In the genomic region with DNA sequence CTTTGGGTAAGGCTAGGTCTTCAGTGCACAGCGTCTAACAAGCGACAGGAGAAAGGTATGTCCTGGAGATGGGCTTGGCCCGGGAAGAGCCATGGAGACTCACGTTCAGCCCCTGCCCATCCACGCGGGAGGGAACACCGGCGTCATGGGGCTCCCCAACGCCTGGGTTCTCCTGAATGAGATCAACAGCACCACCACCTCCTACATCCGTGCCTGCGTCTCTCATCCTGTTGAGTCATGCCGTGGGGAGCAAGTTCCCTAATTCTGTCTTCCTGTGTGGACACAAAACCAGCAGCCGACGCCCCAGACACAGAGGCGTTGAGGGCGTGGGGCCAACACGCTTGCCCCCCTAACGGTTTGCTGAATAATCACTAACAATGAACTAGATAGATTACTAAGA, we compare ENCODE assay signal across 14 cellular contexts. TPM values are rescaled to one million over a fixed set of nuclear protein-coding genes. Genes with fewer than 3 reads are reported as not detected.
A peak's percentile ranks its signal among the peaks of the same experiment; 100 is the strongest.
DNase-seq lines count a peak whose midpoint lies in the region; ATAC-seq, FAIRE-seq and TF ChIP-seq lines count a peak whose summit lies in the region.
"Had no signal": no experiment of that assay in that cellular context is flagged by ENCODE, and none has a peak within 500 bp of the region (broad histone marks: within the 10 kb centered on the region; RNA-seq: fewer than 3 reads in every experiment).

No MANE protein-coding gene starts in this region.

- no peaks in the 10 kb centered on the region for H4K20me1 ChIP-seq in H1 (replicated peaks in 1 of 2; ENCODE audit: control insufficient read depth in 1 of 2, insufficient read depth in 2 of 2, low read length in 2 of 2)

- no peak overlapping the region for H2BK5ac ChIP-seq in H1 (ENCODE audit: low read depth, low read length)

- no peak overlapping the region for H4K91ac ChIP-seq in H1 (replicated peaks; ENCODE audit: insufficient read length, low read length)

- H3K23ac ChIP-seq in H1 (ENCODE audit: insufficient read length), result no peak overlapping the region

- H3K4ac ChIP-seq in H1 (replicated peaks; ENCODE audit: insufficient read length, low read depth, low read length), result no peak overlapping the region

- FAIRE-seq in H1 (lab: Jason Lieb, UNC), result no peak
- FAIRE-seq: astrocyte had no signal

- H3K79me2 ChIP-seq in H1 (ENCODE audit: control insufficient read depth in 1 of 2, insufficient read depth in 2 of 2, low read length in 2 of 2), result no peaks in the 10 kb centered on the region

- H2AK5ac ChIP-seq in H1 (ENCODE audit: low read depth, low read length), result no peak overlapping the region

- 0 out of 2 replicates have a peak overlapping the region, but pooled peaks have one; percentile 39 for H2BK12ac ChIP-seq in H1 (ENCODE audit: low read depth, low read length)

- no peak overlapping the region for H2BK20ac ChIP-seq in H1 (ENCODE audit: low read length)

- intact Hi-C loops in posterior vena cava (cut with DNase I), result no loop called here

- TF ChIP-seq RAD21 in H1 (IDR thresholded peaks at IDR 0.05 in 1 of 2, conservative IDR thresholded peaks at IDR 0.05 in 1 of 2; ENCODE audit: low read depth in 2 of 2, low read length in 2 of 2), result no peak

- POLR2A ChIA-PET in H1 (lab: Charles Lee; ENCODE audit: partially characterized antibody), result no interaction called here

- H3K14ac ChIP-seq in H1 (ENCODE audit: insufficient read length), result no peak overlapping the region

- no peak for TF ChIP-seq EP300 in H1 (IDR thresholded peaks at IDR 0.05; ENCODE audit: borderline replicate concordance in 1 of 2, low read depth in 2 of 2, low read length in 2 of 2)

- no peak overlapping the region for H3K4me3 ChIP-seq in H1 (ENCODE audit: extremely low read depth in 1 of 4, insufficient read depth in 2 of 4, low read depth in 3 of 4, low read length in 4 of 4)

- H3K79me1 ChIP-seq in H1 (ENCODE audit: low read depth, low read length), result no peaks in the 10 kb centered on the region

- no peak overlapping the region for H2BK15ac ChIP-seq in H1 (ENCODE audit: low read length)

- H3K27me3 ChIP-seq in H1 (replicated peaks in 1 of 4; ENCODE audit: control insufficient read depth in 3 of 4, extremely low read depth in 1 of 4, insufficient read depth in 3 of 4, low read length in 3 of 4), result no peaks in the 10 kb centered on the region

- no peak overlapping the region for H2AFZ ChIP-seq in H1 (ENCODE audit: low read length)

- H3K18ac ChIP-seq in H1 (ENCODE audit: extremely low read depth, low read length), result no peak overlapping the region

- DNase-seq in CD1c-positive myeloid dendritic cell (ENCODE audit: extremely low spot score) (peak; percentile 98), SIG-M5 (lab: John Stamatoyannopoulos, UW) (peak; percentile 31), H1 (ENCODE audit: low read depth in 1 of 2, low spot score in 2 of 2) (no peak), posterior vena cava (ENCODE audit: low spot score) (peak; percentile 90), NCI-H1930 (lab: John Stamatoyannopoulos, UW) (no peak), iPS-NIHi11 (ENCODE audit: low spot score) (no peak)
- DNase-seq: DMS153, NCI-H1048 had no signal

- no peaks in the 10 kb centered on the region for H3K36me3 ChIP-seq in H1 (ENCODE audit: control insufficient read depth in 2 of 4, insufficient read depth in 4 of 4, low read length in 3 of 4)

- H2BK120ac ChIP-seq in H1 (replicated peaks; ENCODE audit: low read depth, low read length), result no peak overlapping the region

- 89% methylated on average over 18 of the region's 18 CpGs; no CpG with 5 or more reads in 1 of the 2 experiments for WGBS in H1 (ENCODE audit: extremely low coverage in 1 of 2, insufficient coverage in 1 of 2, insufficient read length in 1 of 2, insufficient replicate concordance in 2 of 2, low coverage in 1 of 2, low lambda C conversion rate in 2 of 2, missing lambda C conversion rate in 1 of 2), 2 experiments

- TF ChIP-seq CTCF in H1 (IDR thresholded peaks at IDR 0.05; ENCODE audit: control extremely low read depth in 1 of 3, insufficient read depth in 1 of 3, low read depth in 1 of 3, low read length in 3 of 3), result no peak

- ATAC-seq in HG03039 (IDR thresholded peaks at IDR 0.05; ENCODE audit: unreplicated experiment), result no peak
- ATAC-seq in GM18861 (IDR thresholded peaks at IDR 0.05; ENCODE audit: unreplicated experiment), result no peak
- ATAC-seq: SK-N-SH treated with all-trans-retinoic acid at 6 μM for 48 hours had no signal

- CTCF ChIA-PET in H1 (lab: Charles Lee; ENCODE audit: partially characterized antibody), result no interaction called here

- no peaks in the 10 kb centered on the region for H3K4me1 ChIP-seq in H1 (replicated peaks in 1 of 4; ENCODE audit: control insufficient read depth in 3 of 4, insufficient read depth in 4 of 4, low read length in 3 of 4)

- no peak overlapping the region for H4K8ac ChIP-seq in H1 (ENCODE audit: extremely low read depth, insufficient read depth, low read length)

- no peak overlapping the region for H3K9ac ChIP-seq in H1 (replicated peaks in 1 of 4; ENCODE audit: extremely low read depth in 1 of 4, low read depth in 3 of 4, low read length in 3 of 4)

- no peak overlapping the region for H4K5ac ChIP-seq in H1 (ENCODE audit: insufficient read length, low read depth, low read length)

- TF ChIP-seq POLR2A in H1 (IDR thresholded peaks at IDR 0.05; ENCODE audit: control extremely low read depth in 1 of 2, low read depth in 2 of 2, low read length in 2 of 2), result no peak

- H3K4me2 ChIP-seq in H1 (ENCODE audit: insufficient read depth in 1 of 2, low read depth in 2 of 2, low read length in 2 of 2), result no peak overlapping the region

- no peaks in the 10 kb centered on the region for H3K23me2 ChIP-seq in H1 (ENCODE audit: low read depth, low read length)

- no peak overlapping the region for H3K27ac ChIP-seq in H1 (ENCODE audit: low read depth, low read length)

- H3K9me3 ChIP-seq in H1 (ENCODE audit: insufficient read depth in 2 of 2, low read depth in 1 of 2, low read length in 1 of 2), result no peaks in the 10 kb centered on the region

- no peak overlapping the region for H3K56ac ChIP-seq in H1 (replicated peaks; ENCODE audit: insufficient read length, low read depth, low read length)

TF ChIP-seq in H1, 55 proteins besides CTCF, POLR2A, EP300 and RAD21:
- TF ChIP-seq JUN (IDR thresholded peaks at IDR 0.05; ENCODE audit: low read depth, low read length), result no peak
- TF ChIP-seq SUZ12 (IDR thresholded peaks at IDR 0.05; ENCODE audit: low read length), result no peak
- no peak for TF ChIP-seq GABPA (IDR thresholded peaks at IDR 0.05; ENCODE audit: borderline replicate concordance, insufficient read depth, low read length)
- TF ChIP-seq RNF2 (IDR thresholded peaks at IDR 0.05; ENCODE audit: borderline replicate concordance, low read depth, low read length, missing control alignments, poor library complexity, severe bottlenecking), result no peak
- no peak for TF ChIP-seq TAF1 (IDR thresholded peaks at IDR 0.05; ENCODE audit: low read depth, low read length)
- TF ChIP-seq NRF1 (IDR thresholded peaks at IDR 0.05; ENCODE audit: low read depth, low read length), result no peak
- TF ChIP-seq KDM1A (IDR thresholded peaks at IDR 0.05; ENCODE audit: borderline replicate concordance, low read length), result no peak
- TF ChIP-seq RBBP5 (IDR thresholded peaks at IDR 0.05; ENCODE audit: borderline replicate concordance, low read depth, low read length), result no peak
- TF ChIP-seq SIX5 (IDR thresholded peaks at IDR 0.05; ENCODE audit: low read depth, low read length), result no peak
- TF ChIP-seq CEBPB (IDR thresholded peaks at IDR 0.05; ENCODE audit: low read depth, low read length), result no peak
- TF ChIP-seq CHD1 (IDR thresholded peaks at IDR 0.05; ENCODE audit: low read depth, low read length), result no peak
- no peak for TF ChIP-seq MAFK (IDR thresholded peaks at IDR 0.05; ENCODE audit: low read depth, low read length)
- no peak for TF ChIP-seq YY1 (IDR thresholded peaks at IDR 0.05; ENCODE audit: low read depth, low read length)
- no peak for TF ChIP-seq SAP30 (IDR thresholded peaks at IDR 0.05; ENCODE audit: insufficient read depth, insufficient replicate concordance, low read length)
- TF ChIP-seq ATF3 (IDR thresholded peaks at IDR 0.05; ENCODE audit: insufficient read depth, low read depth, low read length), result no peak
- no peak for TF ChIP-seq CTBP2 (IDR thresholded peaks at IDR 0.05; ENCODE audit: borderline replicate concordance, insufficient read depth, insufficient read length, low read length)
- no peak for TF ChIP-seq KDM5A (IDR thresholded peaks at IDR 0.05; ENCODE audit: low read length)
- TF ChIP-seq RFX5 (IDR thresholded peaks at IDR 0.05; ENCODE audit: borderline replicate concordance, low read depth, low read length), result no peak
TF ChIP-seq in H1: peak in this region for 0.

RNA-seq across cellular contexts. Expression of gene IL3RA, which starts 20.1 kb away (rescaled TPM):
- not detected in 2 replicates for total RNA-seq in H1 (2021; fragmentation: NEBNext Ultra II Directional; extraction: Animal tissue kit (Norgen Biotek cat#: 25700))
- 0.11 and 0.19 TPM in 2 replicates for polyA plus RNA-seq in H1 (2011; rRNA removed)
- not detected for polyA plus RNA-seq in H1 (2011; cell fraction: cytosol; rRNA removed)
- polyA plus RNA-seq in H1 (2011; cell fraction: nucleus; rRNA removed), result 0.09 TPM
- polyA plus RNA-seq in H1 (2012, experiment 1 of 2), result 0.87 to 1.4 TPM (median 1.1 TPM) in 4 replicates
- not detected for polyA plus RNA-seq in H1 (2012, experiment 2 of 2)
- 0.08 TPM for polyA plus RNA-seq in H1 (2013, experiment 1 of 2)
- 0.07 TPM for polyA plus RNA-seq in H1 (2013, experiment 2 of 2)
- polyA minus RNA-seq in H1 (2011; rRNA and poly(A)+ RNA removed), result not detected in 2 replicates
- polyA minus RNA-seq in H1 (2011; cell fraction: cytosol; rRNA and poly(A)+ RNA removed), result not detected
- not detected for polyA minus RNA-seq in H1 (2011; cell fraction: nucleus; rRNA and poly(A)+ RNA removed)
- 1 to 10 TPM; 5.4 to 5.6 TPM for total RNA-seq in posterior vena cava
- total RNA-seq: astrocyte had no signal
- polyA plus RNA-seq: neural cell had no signal

RNA-seq across cellular contexts. Expression of gene CSF2RA, which starts 47.9 kb away (rescaled TPM):
- total RNA-seq in H1 (2021; fragmentation: NEBNext Ultra II Directional; extraction: Animal tissue kit (Norgen Biotek cat#: 25700)), result 3.4 and 5.6 TPM in 2 replicates
- polyA plus RNA-seq in H1 (2011; rRNA removed), result 1.9 and 2.1 TPM in 2 replicates
- polyA plus RNA-seq in H1 (2011; cell fraction: cytosol; rRNA removed), result 2.9 TPM
- 4.0 TPM for polyA plus RNA-seq in H1 (2011; cell fraction: nucleus; rRNA removed)
- 3.4 to 6.5 TPM (median 4.4 TPM) in 4 replicates for polyA plus RNA-seq in H1 (2012, experiment 1 of 2)
- polyA plus RNA-seq in H1 (2012, experiment 2 of 2), result 2.1 TPM
- polyA plus RNA-seq in H1 (2013, experiment 1 of 2), result 2.4 TPM
- polyA plus RNA-seq in H1 (2013, experiment 2 of 2), result 2.2 TPM
- polyA minus RNA-seq in H1 (2011; rRNA and poly(A)+ RNA removed), result 5.2 and 6.7 TPM in 2 replicates
- polyA minus RNA-seq in H1 (2011; cell fraction: cytosol; rRNA and poly(A)+ RNA removed), result 4.8 TPM
- 5.5 TPM for polyA minus RNA-seq in H1 (2011; cell fraction: nucleus; rRNA and poly(A)+ RNA removed)
- 10 to 100 TPM in 1 of 2 donors, 1 to 10 TPM in 1; 4.9 to 13.1 TPM for total RNA-seq in posterior vena cava
- total RNA-seq: glomerular endothelial cell had no signal

Comparison
In these comparisons a context has a peak if more than half of its experiments do, and no peak if none do; other contexts are left out.
1. DNase-seq: peak in CD1c-positive myeloid dendritic cell (single experiment), SIG-M5 (single experiment) and posterior vena cava (single experiment); none in H1 (0 of 2), NCI-H1930 (0 of 2) and iPS-NIHi11 (single experiment).